Comparison of ENCODE assay signal across 1 cellular context in genomic region chr6:15656145-15656544, GRCh38.
TF ChIP-seq lines count a peak whose summit lies in the region.

No MANE protein-coding gene starts in this region.

TF ChIP-seq in GM12878, 131 proteins besides CTCF, POLR2A, EP300 and RAD21 (continues in another document):
- TF ChIP-seq PAX8 (IDR thresholded peaks at IDR 0.05) (no peak), BHLHE40 (IDR thresholded peaks at IDR 0.05; ENCODE audit: borderline replicate concordance in 1 of 2, low read depth in 2 of 2, low read length in 1 of 2) (no peak), ZNF217 (IDR thresholded peaks at IDR 0.05) (no peak), RUNX3 (IDR thresholded peaks at IDR 0.05; ENCODE audit: low read length) (peak; percentile 25; the same call in 1 of the 2 replicates), ATF2 (IDR thresholded peaks at IDR 0.05; ENCODE audit: low read length) (no peak), KAT2A (conservative IDR thresholded peaks at IDR 0.05; ENCODE audit: control insufficient read depth, low read depth, low read length) (no peak), NR2C2 (IDR thresholded peaks at IDR 0.05; ENCODE audit: borderline replicate concordance, control insufficient read depth, insufficient read length, low read depth) (no peak), RB1 (IDR thresholded peaks at IDR 0.05; ENCODE audit: borderline replicate concordance) (no peak), KDM1A (IDR thresholded peaks at IDR 0.05; ENCODE audit: borderline replicate concordance) (no peak), IRF5 (IDR thresholded peaks at IDR 0.05; ENCODE audit: borderline replicate concordance) (no peak), NFIC (IDR thresholded peaks at IDR 0.05; ENCODE audit: low read depth, low read length) (peak; percentile 32; the same call in 1 of the 2 replicates), TCF12 (IDR thresholded peaks at IDR 0.05; ENCODE audit: low read depth, low read length) (no peak), BCLAF1 (IDR thresholded peaks at IDR 0.05) (no peak), LARP7 (IDR thresholded peaks at IDR 0.05) (no peak), ZBED1 (IDR thresholded peaks at IDR 0.05; ENCODE audit: borderline replicate concordance) (no peak), IRF4 (IDR thresholded peaks at IDR 0.05; ENCODE audit: low read depth, low read length) (no peak), ZNF592 (IDR thresholded peaks at IDR 0.05) (no peak), ZBTB11 (CRISPR knock-in tag; IDR thresholded peaks at IDR 0.05) (no peak), MYB (IDR thresholded peaks at IDR 0.05; ENCODE audit: borderline replicate concordance, low read depth, low read length) (no peak), MEF2A (IDR thresholded peaks at IDR 0.05; ENCODE audit: insufficient read depth, low read depth, low read length) (peak; percentile 52; the same call in 1 of the 2 replicates), BRCA1 (IDR thresholded peaks at IDR 0.05; ENCODE audit: low read depth, low read length) (no peak), REST (IDR thresholded peaks at IDR 0.05; ENCODE audit: low read depth, low read length) (no peak), POU2F2 (IDR thresholded peaks at IDR 0.05; ENCODE audit: borderline replicate concordance, low read depth, low read length) (no peak), CEBPB (IDR thresholded peaks at IDR 0.05; ENCODE audit: borderline replicate concordance in 1 of 2, low read depth in 2 of 2, low read length in 2 of 2) (no peak), JUNB (IDR thresholded peaks at IDR 0.05) (peak; percentile 58; the same call in 1 of the 2 replicates), ZNF622 (IDR thresholded peaks at IDR 0.05) (no peak), MLLT1 (IDR thresholded peaks at IDR 0.05) (no peak), EZH2 (IDR thresholded peaks at IDR 0.05; ENCODE audit: borderline replicate concordance, control insufficient read depth, low read depth, low read length) (no peak), E2F4 (IDR thresholded peaks at IDR 0.05; ENCODE audit: low read depth, low read length) (no peak), YY1 (IDR thresholded peaks at IDR 0.05; ENCODE audit: low read depth, low read length) (no peak), SMAD5 (IDR thresholded peaks at IDR 0.05; ENCODE audit: low read depth) (no peak), NBN (IDR thresholded peaks at IDR 0.05) (no peak), E4F1 (IDR thresholded peaks at IDR 0.05; ENCODE audit: borderline replicate concordance, partially characterized antibody) (no peak)
